ENCODE assay signal across 8 cellular contexts in genomic region chr2:190277234-190278112, GRCh38. TPM values are rescaled to one million over a fixed set of nuclear protein-coding genes. Genes with fewer than 3 reads are reported as not detected.
DNase-seq lines count a peak whose midpoint lies in the region; ATAC-seq, FAIRE-seq and TF ChIP-seq lines count a peak whose summit lies in the region.

No MANE protein-coding gene starts in this region.

- peak; percentile 79 to 85 for TF ChIP-seq RAD21 in A549 (conservative IDR thresholded peaks at IDR 0.05 in 1 of 2, IDR thresholded peaks at IDR 0.05 in 1 of 2)

- peak in 1 of 2 experiments; percentile 66; a peak in 3 of 6 replicates for ATAC-seq in A549
- ATAC-seq in left lobe of liver, result peak; percentile 26
- no peak for ATAC-seq in GM18498 (IDR thresholded peaks at IDR 0.05; ENCODE audit: unreplicated experiment)
- no peak for ATAC-seq in GM21528 (IDR thresholded peaks at IDR 0.05; ENCODE audit: low FRiP score, unreplicated experiment)
- no peak for ATAC-seq in HG03280 (IDR thresholded peaks at IDR 0.05; ENCODE audit: unreplicated experiment)

- no peak overlapping the region for H3K4me3 ChIP-seq in A549

- H3K4me1 ChIP-seq in A549, result peaks cover 3% of the 10 kb centered on the region; the same call in 1 of the 3 replicates

- no peak overlapping the region for H3K27ac ChIP-seq in A549

- H3K4me2 ChIP-seq in A549, result no peak overlapping the region

- DNase-seq in A549 (ENCODE audit: low read depth in 1 of 2, low spot score in 1 of 2), result peak in 1 of 2 experiments; percentile 47
- peak; percentile 68 for DNase-seq in ELR (ENCODE audit: low read depth)
- DNase-seq in NCI-H2029 treated with DMSO at 0.1 percent for 48 hours (lab: John Stamatoyannopoulos, UW), result peak; percentile 8
- DNase-seq in astrocyte of the hippocampus (ENCODE audit: low read depth, low spot score), result peak; percentile 56
- DNase-seq in left lobe of liver (ENCODE audit: low spot score), result no peak

- no peak for TF ChIP-seq EP300 in A549 (IDR thresholded peaks at IDR 0.05)

- 21% methylated on average over 4 of the region's 4 CpGs for WGBS in A549 (ENCODE audit: missing lambda C conversion rate)

- CTCF ChIA-PET in A549 (lab: Yijun Ruan, JAX), result interaction anchor here (0.6 to 4.9 kb wide), 18 partner anchors 9 to 537 kb away, joined by 3 to 23 read pairs (median 4); partner anchors contain the start of gene HIBCH

- no peak for TF ChIP-seq POLR2A in A549 (IDR thresholded peaks at IDR 0.05; ENCODE audit: low read length)

- no peak for FAIRE-seq in A549 (lab: Jason Lieb, UNC)

- H3K9me3 ChIP-seq in A549, result no peaks in the 10 kb centered on the region

- peak; percentile 77 for TF ChIP-seq CTCF in A549 (IDR thresholded peaks at IDR 0.05)

- POLR2A ChIA-PET in A549 (lab: Yijun Ruan, JAX), result no interaction called here

TF ChIP-seq in A549, 52 proteins besides CTCF, POLR2A, EP300 and RAD21:
- TF ChIP-seq TP53 (CRISPR knock-in tag; IDR thresholded peaks at IDR 0.05) (no peak), PHF8 (IDR thresholded peaks at IDR 0.05; ENCODE audit: borderline replicate concordance, low read depth) (no peak), ESRRA (IDR thresholded peaks at IDR 0.05; ENCODE audit: borderline replicate concordance, low read length) (no peak), SMC3 (IDR thresholded peaks at IDR 0.05) (peak; percentile 73), MAFK (IDR thresholded peaks at IDR 0.05; ENCODE audit: partially characterized antibody) (no peak), ZFP36 (IDR thresholded peaks at IDR 0.05; ENCODE audit: borderline replicate concordance, partially characterized antibody) (peak; percentile 67), HDAC2 (IDR thresholded peaks at IDR 0.05) (no peak)

RNA-seq across cellular contexts. Expression of gene HIBCH, which starts 42.2 kb away (rescaled TPM):
- polyA plus RNA-seq in A549 (2011; rRNA removed) (17.6 and 26.9 TPM in 2 replicates), A549 (2017; fragmentation: RNase III; extraction: RNeasy Plus Mini Kit Qiagen cat#74134 plus additional on column Dnase treatment) (21.8 to 21.9 TPM (median 21.8 TPM) in 3 replicates)
- 6.0 and 7.2 TPM in 2 replicates for polyA plus RNA-seq in A549 (2012; cell fraction: cytosol; rRNA removed)
- 3.4 and 5.5 TPM in 2 replicates for polyA plus RNA-seq in A549 (2012; cell fraction: nucleus; rRNA removed)
- 10.5 and 10.9 TPM in 2 replicates for polyA minus RNA-seq in A549 (2011; rRNA and poly(A)+ RNA removed)
- 80.7 TPM for total RNA-seq in left lobe of liver
